15 cellular contexts compared by ENCODE assay signal in genomic region chr7:105187302-105188169, GRCh38.
A peak's percentile ranks its signal among the peaks of the same experiment; 100 is the strongest.
DNase-seq lines count a peak whose midpoint lies in the region; ATAC-seq and TF ChIP-seq lines count a peak whose summit lies in the region.
"Had no signal": no experiment of that assay in that cellular context is flagged by ENCODE, and none has a peak within 500 bp of the region (broad histone marks: within the 10 kb centered on the region; RNA-seq: fewer than 3 reads in every experiment).

No MANE protein-coding gene starts in this region.

- no peaks in the 10 kb centered on the region for H3K79me2 ChIP-seq in PC-3 (ENCODE audit: low read length)

- BruUV-seq in PC-3 (replicated peaks; lab: Mats Ljungman, UMichigan): no TSS peak

- no peaks in the 10 kb centered on the region for H3K36me3 ChIP-seq in PC-3 (ENCODE audit: low read depth, low read length)

- no peaks in the 10 kb centered on the region for H3K9me3 Mint-ChIP-seq in activated T-cell treated with anti-CD3 and anti-CD28 coated beads, Interleukin-2, amount 50 U/mL, for 24 hours
- H3K9me3 Mint-ChIP-seq in naive B cell: no peaks in the 10 kb centered on the region

- H3K4me3 ChIP-seq in PC-3 (ENCODE audit: low read length): no peak overlapping the region
- H3K4me3 ChIP-seq: A549, SK-N-MC had no signal

- H3K27ac Mint-ChIP-seq in activated T-cell treated with anti-CD3 and anti-CD28 coated beads, Interleukin-2, amount 50 U/mL, for 24 hours: peak overlapping the region; percentile 5
- peak overlapping the region in 4 of 6 donors; percentile 8 to 71 (median 42) for H3K27ac Mint-ChIP-seq in naive B cell

- H3F3A ChIP-seq in PC-3 (ENCODE audit: low read length, unreplicated experiment): no peaks in the 10 kb centered on the region

- no peaks in the 10 kb centered on the region for H3K9me2 ChIP-seq in PC-3 (replicated peaks; ENCODE audit: low read length)

- H3K4me3 Mint-ChIP-seq in activated T-cell treated with anti-CD3 and anti-CD28 coated beads, Interleukin-2, amount 50 U/mL, for 24 hours: no peak overlapping the region
- no peak overlapping the region for H3K4me3 Mint-ChIP-seq in naive B cell

- CTCF ChIA-PET in PC-3 (lab: Charles Lee): no interaction called here

- H3K4me1 ChIP-seq in PC-3 (ENCODE audit: insufficient read depth, low read length): no peaks in the 10 kb centered on the region
- H3K4me1 ChIP-seq: Caco-2 had no signal

- no peak overlapping the region for H3K9ac ChIP-seq in PC-3 (ENCODE audit: low read length)
- H3K9ac ChIP-seq: KMS-11 had no signal

- H3K4me2 ChIP-seq in PC-3 (ENCODE audit: low read length): no peak overlapping the region
- H3K4me2 ChIP-seq: A549, KMS-11 had no signal

- POLR2A ChIA-PET in PC-3 (lab: Charles Lee; ENCODE audit: unreplicated experiment): no interaction called here

- H2AFZ ChIP-seq in PC-3 (ENCODE audit: low read length): no peak overlapping the region

- no peaks in the 10 kb centered on the region for H4K20me1 ChIP-seq in PC-3 (ENCODE audit: low read length)

- DNase-seq in activated T-cell treated with anti-CD3 and anti-CD28 coated beads, Interleukin-2, amount 50 U/mL, for 24 hours: no peak
- DNase-seq in activated T-cell treated with anti-CD3 and anti-CD28 coated beads, Interleukin-2, amount 50 U/mL, for 48 hours: no peak
- DNase-seq in PC-3 (peak; percentile 4), naive B cell (no peak), epidermal melanocyte (ENCODE audit: insufficient read length, low spot score) (no peak), NCI-H2227 treated with DMSO at 0.1 percent for 48 hours (lab: John Stamatoyannopoulos, UW) (no peak), NCI-H1048 (lab: John Stamatoyannopoulos, UW) (no peak)
- DNase-seq: anterior cingulate cortex, Caco-2, foreskin melanocyte, NCI-H2081 treated with DMSO at 0.1 percent for 48 hours had no signal

- no peak for TF ChIP-seq CTCF in PC-3 (conservative IDR thresholded peaks at IDR 0.05; ENCODE audit: low read depth, low read length)

- no peaks in the 10 kb centered on the region for H3K27me3 Mint-ChIP-seq in activated T-cell treated with anti-CD3 and anti-CD28 coated beads, Interleukin-2, amount 50 U/mL, for 24 hours
- H3K27me3 Mint-ChIP-seq in naive B cell: no peaks in the 10 kb centered on the region

- peaks cover 25% of the 10 kb centered on the region for H3K4me1 Mint-ChIP-seq in activated T-cell treated with anti-CD3 and anti-CD28 coated beads, Interleukin-2, amount 50 U/mL, for 24 hours (ENCODE audit: low read depth)
- peaks cover 26 to 54% (median 40%) of the 10 kb centered on the region in 3 donors for H3K4me1 Mint-ChIP-seq in naive B cell

- no peak overlapping the region for H3K27ac ChIP-seq in PC-3 (ENCODE audit: low read length)
- H3K27ac ChIP-seq: A549, KMS-11, SK-N-MC had no signal

- intact Hi-C loops in PC-3 (cut with micrococcal nuclease): no loop called here

- H3K9me3 ChIP-seq in PC-3 (ENCODE audit: low read length): no peaks in the 10 kb centered on the region
- H3K9me3 ChIP-seq: A549, Caco-2 had no signal

- ATAC-seq in GM21723 (IDR thresholded peaks at IDR 0.05; ENCODE audit: unreplicated experiment) (peak; percentile 64), PC-3 (no peak), naive B cell (ENCODE audit: low read depth in 2 of 2) (no peak)
- ATAC-seq: A549 had no signal

- H3K27me3 ChIP-seq in PC-3 (ENCODE audit: low read length): no peaks in the 10 kb centered on the region

- H3K36me3 Mint-ChIP-seq in activated T-cell treated with anti-CD3 and anti-CD28 coated beads, Interleukin-2, amount 50 U/mL, for 24 hours (ENCODE audit: low read depth): peaks cover 4% of the 10 kb centered on the region
- peaks cover 5 to 6% of the 10 kb centered on the region in 2 donors for H3K36me3 Mint-ChIP-seq in naive B cell
